ENCODE assay signal across 8 cellular contexts in genomic region chr11:95067828-95068244, GRCh38. TPM values are rescaled to one million over a fixed set of nuclear protein-coding genes. Genes with fewer than 3 reads are reported as not detected.
DNase-seq lines count a peak whose midpoint lies in the region; ATAC-seq and TF ChIP-seq lines count a peak whose summit lies in the region.

No MANE protein-coding gene starts in this region.

- peak overlapping the region; percentile 98 for H3K4me3 Mint-ChIP-seq in activated CD4-positive, alpha-beta T cell treated with anti-CD3 and anti-CD28 coated beads, Interleukin-2, amount 10 ng/mL, durations not matched to agents 24 days and 14 days

- 1% methylated on average over 17 of the region's 17 CpGs for WGBS in ectodermal cell, 2 experiments

- H3K36me3 ChIP-seq in SJSA1: no peaks in the 10 kb centered on the region
- no peaks in the 10 kb centered on the region for H3K36me3 ChIP-seq in ectodermal cell (ENCODE audit: control insufficient read depth, insufficient read depth, low read length)
- no peaks in the 10 kb centered on the region for H3K36me3 ChIP-seq in muscle layer of colon (ENCODE audit: insufficient read depth, low read length)

- peaks cover 12% of the 10 kb centered on the region for H3K27me3 Mint-ChIP-seq in activated CD4-positive, alpha-beta T cell treated with anti-CD3 and anti-CD28 coated beads, Interleukin-2, amount 10 ng/mL, durations not matched to agents 24 days and 14 days

- peaks cover 18% of the 10 kb centered on the region for H3K36me3 Mint-ChIP-seq in activated CD4-positive, alpha-beta T cell treated with anti-CD3 and anti-CD28 coated beads, Interleukin-2, amount 10 ng/mL, durations not matched to agents 24 days and 14 days (ENCODE audit: low read depth)

- peak overlapping the region; percentile 98 for H3K27ac Mint-ChIP-seq in activated CD4-positive, alpha-beta T cell treated with anti-CD3 and anti-CD28 coated beads, Interleukin-2, amount 10 ng/mL, durations not matched to agents 24 days and 14 days

- no peak for TF ChIP-seq POLR2A in erythroblast (IDR thresholded peaks at IDR 0.05; ENCODE audit: low read length)

- peaks cover 18% of the 10 kb centered on the region for H3K4me1 Mint-ChIP-seq in activated CD4-positive, alpha-beta T cell treated with anti-CD3 and anti-CD28 coated beads, Interleukin-2, amount 10 ng/mL, durations not matched to agents 24 days and 14 days

- no peak overlapping the region for H3K27ac ChIP-seq in SJSA1
- H3K27ac ChIP-seq in ectodermal cell (ENCODE audit: insufficient read depth, low read depth, low read length, poor library complexity, severe bottlenecking): no peak overlapping the region
- H3K27ac ChIP-seq in muscle layer of colon (ENCODE audit: low read depth, low read length): peak overlapping the region; percentile 87

- H3K4me3 ChIP-seq in SJSA1: peak overlapping the region; percentile 57
- peak overlapping the region; percentile 77 for H3K4me3 ChIP-seq in ectodermal cell (ENCODE audit: insufficient read depth, low read depth, low read length)
- H3K4me3 ChIP-seq in muscle layer of colon (ENCODE audit: low read depth in 1 of 2, low read length in 2 of 2): peak overlapping the region; percentile 76 to 91

- intact Hi-C loops in activated CD4-positive, alpha-beta T cell treated with anti-CD3 and anti-CD28 coated beads, Interleukin-2, amount 10 ng/mL, durations not matched to agents 24 days and 14 days (cut with micrococcal nuclease): loop anchor here (1.0 to 5.0 kb wide), 11 partner anchors 16 to 939 kb away; partner anchors contain the start of genes CWC15, ENDOD1, FAM76B and FUT4

- H3K27me3 ChIP-seq in SJSA1 (replicated peaks) (no peaks in the 10 kb centered on the region), ectodermal cell (ENCODE audit: control insufficient read depth, insufficient read depth, low read length, poor library complexity, severe bottlenecking) (no peaks in the 10 kb centered on the region), muscle layer of colon (ENCODE audit: control insufficient read depth in 1 of 2, insufficient read depth in 2 of 2, low read length in 2 of 2) (no peaks in the 10 kb centered on the region)

- H3K9me3 Mint-ChIP-seq in activated CD4-positive, alpha-beta T cell treated with anti-CD3 and anti-CD28 coated beads, Interleukin-2, amount 10 ng/mL, durations not matched to agents 24 days and 14 days: no peaks in the 10 kb centered on the region

- H3K9me3 ChIP-seq in SJSA1 (replicated peaks) (no peaks in the 10 kb centered on the region), ectodermal cell (ENCODE audit: control insufficient read depth, low read length) (no peaks in the 10 kb centered on the region), muscle layer of colon (ENCODE audit: low read length) (no peaks in the 10 kb centered on the region)

- ATAC-seq in GM19324 (IDR thresholded peaks at IDR 0.05; ENCODE audit: low FRiP score, unreplicated experiment): no peak
- ATAC-seq in activated CD4-positive, CD25-positive, alpha-beta regulatory T cell treated with anti-CD3 and anti-CD28 coated beads, Interleukin-2, amount 50 U/mL, for 24 hours: no peak

- no peak for DNase-seq in activated CD4-positive, alpha-beta T cell treated with anti-CD3 and anti-CD28 coated beads, Interleukin-2, amount 10 ng/mL, durations not matched to agents 24 days and 14 days
- DNase-seq in activated CD4-positive, alpha-beta T cell treated with anti-CD3 and anti-CD28 coated beads for 48 hours: no peak
- DNase-seq in SJSA1 (ENCODE audit: low read depth in 1 of 2, low spot score in 2 of 2) (no peak), erythroblast (lab: John Stamatoyannopoulos, UW) (no peak)

- H3K4me1 ChIP-seq in SJSA1 (replicated peaks) (no peaks in the 10 kb centered on the region), ectodermal cell (ENCODE audit: control insufficient read depth, insufficient read depth, low read length) (no peaks in the 10 kb centered on the region), muscle layer of colon (ENCODE audit: insufficient read depth, low read length) (peaks cover 12% of the 10 kb centered on the region)

- peak overlapping the region; percentile 94 for H3K9ac ChIP-seq in muscle layer of colon (ENCODE audit: low read length)

RNA-seq across cellular contexts. Expression of gene SRSF8, which starts 1.1 kb away (rescaled TPM):
- 45.9 and 46.0 TPM in 2 replicates for total RNA-seq in activated CD4-positive, alpha-beta T cell treated with anti-CD3 and anti-CD28 coated beads, Interleukin-2, amount 10 ng/mL, durations not matched to agents 24 days and 14 days
- total RNA-seq in SJSA1 (2014; rRNA removed; shearing (Covaris generic)): 1.2 and 5.7 TPM in 2 replicates
- polyA plus RNA-seq in ectodermal cell (2013, experiment 1 of 4): 24.9 TPM
- polyA plus RNA-seq in ectodermal cell (2013, experiment 2 of 4): 31.3 TPM
- polyA plus RNA-seq in ectodermal cell (2013, experiment 3 of 4): 20.1 TPM
- 32.7 TPM for polyA plus RNA-seq in ectodermal cell (2013, experiment 4 of 4)

RNA-seq across cellular contexts. Expression of gene KDM4F, which starts 18.6 kb away (rescaled TPM):
- total RNA-seq in activated CD4-positive, alpha-beta T cell treated with anti-CD3 and anti-CD28 coated beads, Interleukin-2, amount 10 ng/mL, durations not matched to agents 24 days and 14 days: not detected in 2 replicates
- total RNA-seq in SJSA1 (2014; rRNA removed; shearing (Covaris generic)): not detected in 2 replicates
- not detected for polyA plus RNA-seq in ectodermal cell (2013, experiment 1 of 4)
- not detected for polyA plus RNA-seq in ectodermal cell (2013, experiment 2 of 4)
- polyA plus RNA-seq in ectodermal cell (2013, experiment 3 of 4): not detected
- not detected for polyA plus RNA-seq in ectodermal cell (2013, experiment 4 of 4)

RNA-seq across cellular contexts. Expression of gene ENDOD1, which starts 21.8 kb away (rescaled TPM):
- total RNA-seq in activated CD4-positive, alpha-beta T cell treated with anti-CD3 and anti-CD28 coated beads, Interleukin-2, amount 10 ng/mL, durations not matched to agents 24 days and 14 days: 34.1 and 34.3 TPM in 2 replicates
- 4.1 and 4.3 TPM in 2 replicates for total RNA-seq in SJSA1 (2014; rRNA removed; shearing (Covaris generic))
- 4.3 TPM for polyA plus RNA-seq in ectodermal cell (2013, experiment 1 of 4)
- 4.5 TPM for polyA plus RNA-seq in ectodermal cell (2013, experiment 2 of 4)
- polyA plus RNA-seq in ectodermal cell (2013, experiment 3 of 4): 3.4 TPM
- 4.3 TPM for polyA plus RNA-seq in ectodermal cell (2013, experiment 4 of 4)

RNA-seq across cellular contexts. Expression of gene KDM4E, which starts 42.8 kb away (rescaled TPM):
- total RNA-seq in activated CD4-positive, alpha-beta T cell treated with anti-CD3 and anti-CD28 coated beads, Interleukin-2, amount 10 ng/mL, durations not matched to agents 24 days and 14 days: not detected in 2 replicates
- not detected in 2 replicates for total RNA-seq in SJSA1 (2014; rRNA removed; shearing (Covaris generic))
- polyA plus RNA-seq in ectodermal cell (2013, experiment 1 of 4): not detected
- not detected for polyA plus RNA-seq in ectodermal cell (2013, experiment 2 of 4)
- polyA plus RNA-seq in ectodermal cell (2013, experiment 3 of 4): not detected
- not detected for polyA plus RNA-seq in ectodermal cell (2013, experiment 4 of 4)
